In genomic region chr11:8832571-8833260, GRCh38 we compare ENCODE assay signal across 8 cellular contexts.
A peak's percentile ranks its signal among the peaks of the same experiment; 100 is the strongest.
DNase-seq lines count a peak whose midpoint lies in the region; FAIRE-seq and TF ChIP-seq lines count a peak whose summit lies in the region.

No MANE protein-coding gene starts in this region.

- H3K9me1 ChIP-seq in keratinocyte (ENCODE audit: control insufficient read depth, extremely low read depth, insufficient read depth, low read length): no peaks in the 10 kb centered on the region

- POLR2A ChIA-PET in CD4-positive, alpha-beta memory T cell (lab: Charles Lee; ENCODE audit: partially characterized antibody): no interaction called here

- intact Hi-C loops in CD4-positive, alpha-beta memory T cell (cut with micrococcal nuclease): no loop called here

- H3K4me3 ChIP-seq in keratinocyte (ENCODE audit: control insufficient read depth in 2 of 3, extremely low read depth in 1 of 3, insufficient read depth in 2 of 3, low read depth in 1 of 3, low read length in 3 of 3): peak overlapping the region in 2 of 3 experiments; percentile 2
- H3K4me3 ChIP-seq in CD4-positive, alpha-beta memory T cell (ENCODE audit: low read length in 2 of 2): no peak overlapping the region

- H3K36me3 Mint-ChIP-seq in T-helper 2 cell treated with Interferon-gamma antibody and Interleukin-4, amounts not matched to agents 5 μg/mL and 100 μg/mL, for 36 hours (ENCODE audit: low read depth): no peaks in the 10 kb centered on the region
- no peaks in the 10 kb centered on the region for H3K36me3 Mint-ChIP-seq in CD4-positive, alpha-beta memory T cell

- H3K36me3 ChIP-seq in keratinocyte (ENCODE audit: control insufficient read depth in 2 of 2, extremely low read depth in 1 of 2, insufficient read depth in 2 of 2, low read length in 2 of 2): no peaks in the 10 kb centered on the region
- no peaks in the 10 kb centered on the region for H3K36me3 ChIP-seq in CD4-positive, alpha-beta memory T cell (ENCODE audit: insufficient read depth, low read length)

- H3K4me3 Mint-ChIP-seq in T-helper 2 cell treated with Interferon-gamma antibody and Interleukin-4, amounts not matched to agents 5 μg/mL and 100 μg/mL, for 36 hours: peak overlapping the region; percentile 32
- H3K4me3 Mint-ChIP-seq in CD4-positive, alpha-beta memory T cell: no peak overlapping the region

- no peak for DNase-seq in T-helper 2 cell treated with Interferon-gamma antibody and Interleukin-4, amounts not matched to agents 5 μg/mL and 100 μg/mL, for 36 hours (ENCODE audit: low spot score)
- DNase-seq in T-helper 2 cell (no peak), H4 (ENCODE audit: low spot score) (peak; percentile 85), NAMALWA (ENCODE audit: low spot score) (peak; percentile 86), keratinocyte (ENCODE audit: low read depth, low spot score) (no peak)
- no peak for DNase-seq in CD4-positive, alpha-beta memory T cell
- DNase-seq in central memory CD4-positive, alpha-beta T cell: no peak

- no peaks in the 10 kb centered on the region for H3K9me3 ChIP-seq in keratinocyte (ENCODE audit: control insufficient read depth, low read depth, low read length)
- no peaks in the 10 kb centered on the region for H3K9me3 ChIP-seq in CD4-positive, alpha-beta memory T cell (ENCODE audit: control insufficient read depth in 1 of 2, low read length in 2 of 2)

- no peak overlapping the region for H3K27ac Mint-ChIP-seq in T-helper 2 cell treated with Interferon-gamma antibody and Interleukin-4, amounts not matched to agents 5 μg/mL and 100 μg/mL, for 36 hours
- H3K27ac Mint-ChIP-seq in CD4-positive, alpha-beta memory T cell: peak overlapping the region in 1 of 7 donors; percentile 7

- no peaks in the 10 kb centered on the region for H3K9me3 Mint-ChIP-seq in T-helper 2 cell treated with Interferon-gamma antibody and Interleukin-4, amounts not matched to agents 5 μg/mL and 100 μg/mL, for 36 hours
- no peaks in the 10 kb centered on the region for H3K9me3 Mint-ChIP-seq in CD4-positive, alpha-beta memory T cell

- peak overlapping the region; percentile 22 for H3K27ac ChIP-seq in angular gyrus (ENCODE audit: low read depth, low read length)
- H3K27ac ChIP-seq in keratinocyte (ENCODE audit: control insufficient read depth, insufficient read depth, low read length): peak overlapping the region; percentile 84
- no peak overlapping the region for H3K27ac ChIP-seq in CD4-positive, alpha-beta memory T cell (ENCODE audit: low read depth, low read length)

- CTCF ChIA-PET in CD4-positive, alpha-beta memory T cell (lab: Charles Lee; ENCODE audit: partially characterized antibody): no interaction called here

- no peak for TF ChIP-seq CTCF in keratinocyte (optimal IDR thresholded peaks at IDR 0.05 in 1 of 3, IDR thresholded peaks at IDR 0.05 in 1 of 3, conservative IDR thresholded peaks at IDR 0.05 in 1 of 3; ENCODE audit: extremely low read depth in 1 of 3, insufficient read depth in 2 of 3, low read length in 3 of 3)

- H4K20me1 ChIP-seq in keratinocyte (ENCODE audit: control insufficient read depth, extremely low read depth, insufficient read depth, low read length): no peaks in the 10 kb centered on the region

- FAIRE-seq in keratinocyte (lab: Jason Lieb, UNC): peak; percentile 99

- peaks cover 11% of the 10 kb centered on the region for H3K4me1 Mint-ChIP-seq in T-helper 2 cell treated with Interferon-gamma antibody and Interleukin-4, amounts not matched to agents 5 μg/mL and 100 μg/mL, for 36 hours (ENCODE audit: low read depth)
- H3K4me1 Mint-ChIP-seq in CD4-positive, alpha-beta memory T cell: no peaks in the 10 kb centered on the region

- no peaks in the 10 kb centered on the region for H3K27me3 ChIP-seq in keratinocyte (ENCODE audit: control insufficient read depth, extremely low read depth, insufficient read depth, low read length)
- no peaks in the 10 kb centered on the region for H3K27me3 ChIP-seq in CD4-positive, alpha-beta memory T cell (ENCODE audit: insufficient read depth, low read length)

- peak overlapping the region; percentile 69 for H3K9ac ChIP-seq in keratinocyte (ENCODE audit: control insufficient read depth, extremely low read depth, insufficient read depth, low read length)

- peak overlapping the region; percentile 78 for H3K4me2 ChIP-seq in keratinocyte (ENCODE audit: control insufficient read depth, extremely low read depth, insufficient read depth, low read depth, low read length)

- H3K79me2 ChIP-seq in keratinocyte (ENCODE audit: control insufficient read depth, insufficient read depth, low read length): no peaks in the 10 kb centered on the region

- H3K27me3 Mint-ChIP-seq in T-helper 2 cell treated with Interferon-gamma antibody and Interleukin-4, amounts not matched to agents 5 μg/mL and 100 μg/mL, for 36 hours (ENCODE audit: low read depth): peaks cover 2% of the 10 kb centered on the region
- H3K27me3 Mint-ChIP-seq in CD4-positive, alpha-beta memory T cell: peaks cover 2 to 10% of the 10 kb centered on the region in 2 donors

- dilution Hi-C loops in keratinocyte (cut with MboI; ENCODE audit: extremely low pct_ligation_motif_present, low sequenced_read_pairs): no loop called here

- H2AFZ ChIP-seq in keratinocyte (ENCODE audit: control insufficient read depth, low read length): peak overlapping the region; percentile 27

- H3K4me1 ChIP-seq in keratinocyte (ENCODE audit: control insufficient read depth, extremely low read depth, insufficient read depth, low read length): peaks cover 37% of the 10 kb centered on the region
- H3K4me1 ChIP-seq in CD4-positive, alpha-beta memory T cell (ENCODE audit: insufficient read depth, low read length): no peaks in the 10 kb centered on the region

Comparison
In these comparisons a context has a peak if more than half of its experiments do, and no peak if none do; other contexts are left out.
1. DNase-seq: peak in H4 (single experiment) and NAMALWA (single experiment); none in T-helper 2 cell treated with Interferon-gamma antibody and Interleukin-4, amounts not matched to agents 5 μg/mL and 100 μg/mL, for 36 hours (single experiment), T-helper 2 cell (0 of 5), keratinocyte (single experiment), CD4-positive, alpha-beta memory T cell (0 of 5) and central memory CD4-positive, alpha-beta T cell (single experiment).
2. H3K4me3 ChIP-seq: peak in keratinocyte (2 of 3); none in CD4-positive, alpha-beta memory T cell (0 of 2).